In the genomic region with DNA sequence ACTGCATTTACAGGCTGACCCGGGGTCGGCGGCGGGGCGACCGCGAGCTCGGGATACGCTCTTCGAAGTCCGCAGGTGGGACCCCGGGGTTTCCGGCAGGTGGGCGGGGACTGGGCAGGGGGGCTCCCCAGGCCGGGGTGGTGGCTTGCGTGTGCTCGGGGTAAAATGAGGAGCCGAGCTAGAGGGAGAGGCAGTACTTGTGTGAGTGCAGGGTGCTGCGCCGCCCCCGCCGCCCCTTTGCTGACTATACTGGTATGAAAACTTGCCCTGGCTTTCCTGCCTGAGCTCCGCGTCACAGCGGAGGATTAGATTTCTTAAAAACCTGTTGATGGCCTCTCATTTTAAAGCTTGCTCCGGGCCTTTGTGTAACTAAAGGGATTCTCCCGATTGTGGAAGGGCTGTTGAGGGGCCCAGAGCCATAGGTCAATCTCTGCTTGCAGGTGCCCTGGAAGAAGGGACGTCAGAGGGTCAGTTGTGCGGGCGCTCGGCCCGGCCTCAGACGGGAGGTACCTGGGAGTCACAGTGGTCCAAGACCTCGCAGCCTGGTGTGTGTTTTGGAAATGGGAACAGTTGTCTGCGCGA, we compare ENCODE assay signal across 8 cellular contexts. TPM values are rescaled to one million over a fixed set of nuclear protein-coding genes. Genes with fewer than 3 reads are reported as not detected.
DNase-seq lines count a peak whose midpoint lies in the region; ATAC-seq, FAIRE-seq and TF ChIP-seq lines count a peak whose summit lies in the region.

No MANE protein-coding gene starts in this region.

- CTCF ChIA-PET in activated CD4-positive, alpha-beta T cell treated with anti-CD3 and anti-CD28 coated beads, Interleukin-2, amount 10 ng/mL, durations not matched to agents 7 days and 5 days (lab: Charles Lee): interaction anchor here (0.7 to 2.6 kb wide), 8 partner anchors 9 to 74 kb away, joined by 3 to 13 read pairs (median 3); a partner anchor contains a TSS
- CTCF ChIA-PET in HepG2 (lab: Yijun Ruan, JAX; ENCODE audit: low intra/inter-chr PET ratio, low total read pairs): no interaction called here

- H3K27me3 ChIP-seq in HepG2 (ENCODE audit: control insufficient read depth in 1 of 2, insufficient read depth in 2 of 2, low read length in 2 of 2): no peaks in the 10 kb centered on the region; a peak in 1 of 5 replicates

- TF ChIP-seq CTCF in HepG2 (CRISPR knock-in tag; IDR thresholded peaks at IDR 0.05): no peak

- no peaks in the 10 kb centered on the region for H3K9me3 Mint-ChIP-seq in activated CD4-positive, alpha-beta T cell treated with anti-CD3 and anti-CD28 coated beads, Interleukin-2, amount 10 ng/mL, durations not matched to agents 7 days and 5 days
- H3K9me3 Mint-ChIP-seq in dendritic cell treated with granulocyte-macrophage colony-stimulating factor and Interleukin-4, amounts not matched to agents 40 ng/mL and 50 ng/mL, for 4 days: peaks cover 7% of the 10 kb centered on the region

- H3K4me3 ChIP-seq in HepG2 (replicated peaks in 1 of 3; ENCODE audit: insufficient read depth in 1 of 3, low read depth in 2 of 3, low read length in 3 of 3): peak overlapping the region; percentile 80 to 93 (median 91)

- peak overlapping the region; percentile 95 for H3K4me2 ChIP-seq in HepG2 (ENCODE audit: low read depth, low read length)

- in situ Hi-C loops in HepG2 (cut with HindIII; ENCODE audit: extremely low pct_ligation_motif_present, low pct_unique_long_range_greater_than_20kb): no loop called here

- H3K79me2 ChIP-seq in HepG2 (ENCODE audit: insufficient read depth, low read length): peaks cover 21% of the 10 kb centered on the region

- H3K9ac ChIP-seq in HepG2 (ENCODE audit: insufficient read depth, low read depth, low read length): peak overlapping the region; percentile 78

- peak overlapping the region; percentile 98 for H3K4me3 Mint-ChIP-seq in activated CD4-positive, alpha-beta T cell treated with anti-CD3 and anti-CD28 coated beads, Interleukin-2, amount 10 ng/mL, durations not matched to agents 7 days and 5 days
- peak overlapping the region; percentile 89 for H3K4me3 Mint-ChIP-seq in dendritic cell treated with granulocyte-macrophage colony-stimulating factor and Interleukin-4, amounts not matched to agents 40 ng/mL and 50 ng/mL, for 4 days

- H3K36me3 Mint-ChIP-seq in activated CD4-positive, alpha-beta T cell treated with anti-CD3 and anti-CD28 coated beads, Interleukin-2, amount 10 ng/mL, durations not matched to agents 7 days and 5 days (ENCODE audit: low read depth): peaks cover 8% of the 10 kb centered on the region
- peaks cover 29% of the 10 kb centered on the region for H3K36me3 Mint-ChIP-seq in dendritic cell treated with granulocyte-macrophage colony-stimulating factor and Interleukin-4, amounts not matched to agents 40 ng/mL and 50 ng/mL, for 4 days (ENCODE audit: low read depth)

- WGBS in HepG2 (ENCODE audit: low lambda C conversion rate): 0% methylated on average over 3 of the region's 36 CpGs

- H3K27ac Mint-ChIP-seq in activated CD4-positive, alpha-beta T cell treated with anti-CD3 and anti-CD28 coated beads, Interleukin-2, amount 10 ng/mL, durations not matched to agents 7 days and 5 days: peak overlapping the region; percentile 97
- peak overlapping the region; percentile 81 for H3K27ac Mint-ChIP-seq in dendritic cell treated with granulocyte-macrophage colony-stimulating factor and Interleukin-4, amounts not matched to agents 40 ng/mL and 50 ng/mL, for 4 days

- H3K27ac ChIP-seq in HepG2 (ENCODE audit: extremely low read length, insufficient read depth, low read length): peak overlapping the region; percentile 76

- H3K36me3 ChIP-seq in HepG2 (replicated peaks in 1 of 2; ENCODE audit: control insufficient read depth in 1 of 2, insufficient read depth in 2 of 2, low read length in 2 of 2): no peaks in the 10 kb centered on the region; a peak in 1 of 5 replicates

- intact Hi-C loops in dendritic cell treated with granulocyte-macrophage colony-stimulating factor and Interleukin-4, amounts not matched to agents 40 ng/mL and 50 ng/mL, for 4 days (cut with micrococcal nuclease): loop anchor here (2.0 kb wide), 1 partner anchor 73 kb away; a partner anchor contains a TSS
- intact Hi-C loops in HepG2 (cut with micrococcal nuclease; ENCODE audit: unreplicated experiment): loop anchor here (1.0 kb wide), 1 partner anchor 74 kb away; a partner anchor contains a TSS

- DNase-seq in DMS153 (lab: John Stamatoyannopoulos, UW) (peak; percentile 27), DMS153 treated with DMSO at 0.1 percent for 48 hours (lab: John Stamatoyannopoulos, UW; ENCODE audit: unreplicated experiment) (no peak), NCI-H2107 treated with DMSO at 0.1 percent for 48 hours (lab: John Stamatoyannopoulos, UW; ENCODE audit: unreplicated experiment) (peak; percentile 29), HepG2 (ENCODE audit: low spot score) (peak; percentile 50)
- DNase-seq in activated CD4-positive, alpha-beta T cell treated with anti-CD3 and anti-CD28 coated beads, Interleukin-2, amount 10 ng/mL, durations not matched to agents 7 days and 5 days: peak; percentile 65
- DNase-seq in stimulated activated CD4-positive, alpha-beta T cell treated with anti-CD3 and anti-CD28 coated beads, Interleukin-2, amount 100 ng/mL, for 48 hours: peak; percentile 53 to 63

- POLR2A ChIA-PET in activated CD4-positive, alpha-beta T cell treated with anti-CD3 and anti-CD28 coated beads, Interleukin-2, amount 10 ng/mL, durations not matched to agents 7 days and 5 days (lab: Charles Lee): interaction anchor here (1.5 kb wide), 1 partner anchor 327 kb away, joined by 7 read pairs; a partner anchor contains a TSS
- POLR2A ChIA-PET in HepG2 (lab: Yijun Ruan, JAX): interaction anchor here (0.8 to 2.3 kb wide), 11 partner anchors 8 to 1938 kb away, joined by 3 to 17 read pairs (median 7); a partner anchor contains a TSS

- TF ChIP-seq RAD21 in HepG2 (CRISPR knock-in tag; IDR thresholded peaks at IDR 0.05): no peak

- H3K9me3 ChIP-seq in HepG2 (ENCODE audit: low read length): no peaks in the 10 kb centered on the region

- FAIRE-seq in HepG2 (lab: Jason Lieb, UNC): no peak

- H3K27me3 Mint-ChIP-seq in activated CD4-positive, alpha-beta T cell treated with anti-CD3 and anti-CD28 coated beads, Interleukin-2, amount 10 ng/mL, durations not matched to agents 7 days and 5 days: no peaks in the 10 kb centered on the region
- no peaks in the 10 kb centered on the region for H3K27me3 Mint-ChIP-seq in dendritic cell treated with granulocyte-macrophage colony-stimulating factor and Interleukin-4, amounts not matched to agents 40 ng/mL and 50 ng/mL, for 4 days

- peaks cover 33% of the 10 kb centered on the region for H3K4me1 Mint-ChIP-seq in activated CD4-positive, alpha-beta T cell treated with anti-CD3 and anti-CD28 coated beads, Interleukin-2, amount 10 ng/mL, durations not matched to agents 7 days and 5 days
- peaks cover 32% of the 10 kb centered on the region for H3K4me1 Mint-ChIP-seq in dendritic cell treated with granulocyte-macrophage colony-stimulating factor and Interleukin-4, amounts not matched to agents 40 ng/mL and 50 ng/mL, for 4 days (ENCODE audit: low read depth)

- ATAC-seq in HG02884 (IDR thresholded peaks at IDR 0.05; ENCODE audit: unreplicated experiment): peak; percentile 48
- ATAC-seq in HepG2: peak; percentile 54

- H3K4me1 ChIP-seq in HepG2 (ENCODE audit: insufficient read depth, low read length): peaks cover 22% of the 10 kb centered on the region

- no peak overlapping the region for H2AFZ ChIP-seq in HepG2 (ENCODE audit: low read length)

- TF ChIP-seq EP300 in HepG2 (IDR thresholded peaks at IDR 0.05; ENCODE audit: low read depth in 2 of 2, low read length in 2 of 2) (no peak), HepG2 (CRISPR knock-in tag; IDR thresholded peaks at IDR 0.05; ENCODE audit: borderline replicate concordance) (no peak)

- no peaks in the 10 kb centered on the region for H4K20me1 ChIP-seq in HepG2 (ENCODE audit: insufficient read depth, low read length)

- peak in 1 of 2 experiments; percentile 2; a peak in 2 of 4 replicates for TF ChIP-seq POLR2A in HepG2 (IDR thresholded peaks at IDR 0.05; ENCODE audit: insufficient read depth in 1 of 2, low read depth in 2 of 2, low read length in 2 of 2)

- no TSS peak for BruUV-seq in HepG2 (replicated peaks; lab: Mats Ljungman, UMichigan)

RNA-seq across cellular contexts. Expression of a gene that starts 0.5 kb away (rescaled TPM):
- 10 to 100 TPM; 28.3 to 32.9 TPM for total RNA-seq in activated CD4-positive, alpha-beta T cell treated with anti-CD3 and anti-CD28 coated beads, Interleukin-2, amount 10 ng/mL, durations not matched to agents 7 days and 5 days
- total RNA-seq in HepG2 (2016; rRNA removed; fragmentation: Illumina TruSeq; extraction: Trizol): 23.5 and 23.7 TPM in 2 replicates
- 16.0 and 23.7 TPM in 2 replicates for total RNA-seq in HepG2 (2016; cell fraction: cytosol; rRNA removed; fragmentation: Illumina TruSeq; extraction: Trizol; ENCODE audit: low read depth)
- total RNA-seq in HepG2 (2016; cell fraction: insoluble cytoplasmic fraction; rRNA removed; fragmentation: Illumina TruSeq; extraction: Trizol): 23.2 and 23.3 TPM in 2 replicates
- total RNA-seq in HepG2 (2016; cell fraction: membrane; rRNA removed; fragmentation: Illumina TruSeq; extraction: Trizol): 37.4 and 40.9 TPM in 2 replicates
- 14.2 and 15.4 TPM in 2 replicates for total RNA-seq in HepG2 (2016; cell fraction: nucleus; rRNA removed; fragmentation: Illumina TruSeq; extraction: Trizol)
- polyA plus RNA-seq in HepG2 (2011; rRNA removed): 7.8 and 11.3 TPM in 2 replicates
- 4.9 and 5.7 TPM in 2 replicates for polyA plus RNA-seq in HepG2 (2011; cell fraction: cytosol; rRNA removed)
- 4.1 and 5.9 TPM in 2 replicates for polyA plus RNA-seq in HepG2 (2011; cell fraction: nucleus; rRNA removed)
- polyA plus RNA-seq in HepG2 (2012): 10.2 and 14.2 TPM in 2 replicates
- polyA plus RNA-seq in HepG2 (2016; cell fraction: cytosol; fragmentation: Illumina TruSeq; extraction: Trizol; ENCODE audit: low read depth): 23.1 and 33.2 TPM in 2 replicates
- polyA plus RNA-seq in HepG2 (2016; cell fraction: insoluble cytoplasmic fraction; fragmentation: Illumina TruSeq; extraction: Trizol; ENCODE audit: low read depth): 24.7 and 25.8 TPM in 2 replicates
- 38.2 and 39.1 TPM in 2 replicates for polyA plus RNA-seq in HepG2 (2016; cell fraction: membrane; fragmentation: Illumina TruSeq; extraction: Trizol; ENCODE audit: low read depth)
- polyA plus RNA-seq in HepG2 (2016; cell fraction: nucleus; fragmentation: Illumina TruSeq; extraction: Trizol; ENCODE audit: insufficient read depth, low read depth): 19.4 and 21.9 TPM in 2 replicates
- 6.1 and 14.9 TPM in 2 replicates for polyA minus RNA-seq in HepG2 (2011; rRNA and poly(A)+ RNA removed; ENCODE audit: low replicate concordance)
- polyA minus RNA-seq in HepG2 (2011; cell fraction: cytosol; rRNA and poly(A)+ RNA removed): 6.4 and 8.8 TPM in 2 replicates
- polyA minus RNA-seq in HepG2 (2011; cell fraction: nucleus; rRNA and poly(A)+ RNA removed): 13.6 and 19.5 TPM in 2 replicates

RNA-seq across cellular contexts. Expression of a gene that starts 0.8 kb away (rescaled TPM):
- total RNA-seq in activated CD4-positive, alpha-beta T cell treated with anti-CD3 and anti-CD28 coated beads, Interleukin-2, amount 10 ng/mL, durations not matched to agents 7 days and 5 days: under 1 TPM; 0.15 to 0.17 TPM
- 0.22 and 0.77 TPM in 2 replicates for total RNA-seq in HepG2 (2016; rRNA removed; fragmentation: Illumina TruSeq; extraction: Trizol)
- 1.2 and 1.7 TPM in 2 replicates for total RNA-seq in HepG2 (2016; cell fraction: cytosol; rRNA removed; fragmentation: Illumina TruSeq; extraction: Trizol; ENCODE audit: low read depth)
- total RNA-seq in HepG2 (2016; cell fraction: insoluble cytoplasmic fraction; rRNA removed; fragmentation: Illumina TruSeq; extraction: Trizol): 0.42 and 0.71 TPM in 2 replicates
- total RNA-seq in HepG2 (2016; cell fraction: membrane; rRNA removed; fragmentation: Illumina TruSeq; extraction: Trizol): 1.0 and 1.2 TPM in 2 replicates
- 1.2 and 1.3 TPM in 2 replicates for total RNA-seq in HepG2 (2016; cell fraction: nucleus; rRNA removed; fragmentation: Illumina TruSeq; extraction: Trizol)
- 0.24 TPM in 2 replicates for polyA plus RNA-seq in HepG2 (2011; rRNA removed)
- polyA plus RNA-seq in HepG2 (2011; cell fraction: cytosol; rRNA removed): 0.12 and 0.27 TPM in 2 replicates
- polyA plus RNA-seq in HepG2 (2011; cell fraction: nucleus; rRNA removed): 0.16 and 0.29 TPM in 2 replicates
- polyA plus RNA-seq in HepG2 (2012): 0.21 and 0.70 TPM in 2 replicates
- polyA plus RNA-seq in HepG2 (2016; cell fraction: cytosol; fragmentation: Illumina TruSeq; extraction: Trizol; ENCODE audit: low read depth): 0.19 and 0.44 TPM in 2 replicates
- polyA plus RNA-seq in HepG2 (2016; cell fraction: insoluble cytoplasmic fraction; fragmentation: Illumina TruSeq; extraction: Trizol; ENCODE audit: low read depth): 0.29 and 0.35 TPM in 2 replicates
- 0.34 and 0.45 TPM in 2 replicates for polyA plus RNA-seq in HepG2 (2016; cell fraction: membrane; fragmentation: Illumina TruSeq; extraction: Trizol; ENCODE audit: low read depth)
- 0.29 TPM in 1 of 2 replicates, not detected in the other for polyA plus RNA-seq in HepG2 (2016; cell fraction: nucleus; fragmentation: Illumina TruSeq; extraction: Trizol; ENCODE audit: insufficient read depth, low read depth)
- polyA minus RNA-seq in HepG2 (2011; rRNA and poly(A)+ RNA removed; ENCODE audit: low replicate concordance): 0.58 and 1.4 TPM in 2 replicates
- 0.53 TPM in 1 of 2 replicates, not detected in the other for polyA minus RNA-seq in HepG2 (2011; cell fraction: cytosol; rRNA and poly(A)+ RNA removed)
- 1.4 and 2.7 TPM in 2 replicates for polyA minus RNA-seq in HepG2 (2011; cell fraction: nucleus; rRNA and poly(A)+ RNA removed)
